ENCODE assay signal across 14 cellular contexts in genomic region chr15:74530771-74531143, GRCh38. TPM values are rescaled to one million over a fixed set of nuclear protein-coding genes. Genes with fewer than 3 reads are reported as not detected.
DNase-seq lines count a peak whose midpoint lies in the region; ATAC-seq, FAIRE-seq and TF ChIP-seq lines count a peak whose summit lies in the region.
"Had no signal": no experiment of that assay in that cellular context is flagged by ENCODE, and none has a peak within 500 bp of the region (broad histone marks: within the 10 kb centered on the region; RNA-seq: fewer than 3 reads in every experiment).

No MANE protein-coding gene starts in this region.

- SMC1A ChIA-PET in GM12878 (lab: Charles Lee; ENCODE audit: uncharacterized antibody, unreplicated experiment), result interaction anchor here (1.8 kb wide), 1 partner anchor 10 kb away, joined by 10 read pairs; the partner anchor contains the start of gene ARID3B

- H3K36me3 ChIP-seq in KMS-11 (ENCODE audit: insufficient read depth), result no peaks in the 10 kb centered on the region
- H3K36me3 ChIP-seq in GM12878 (ENCODE audit: control insufficient read depth in 2 of 2, insufficient read depth in 2 of 2, low read length in 1 of 2), result no peaks in the 10 kb centered on the region

- peaks cover 49% of the 10 kb centered on the region for H3K4me1 ChIP-seq in KMS-11 (ENCODE audit: low read depth, poor library complexity, severe bottlenecking)
- H3K4me1 ChIP-seq in GM12878 (ENCODE audit: control insufficient read depth, insufficient read depth, low read length), result peaks cover 4% of the 10 kb centered on the region; the same call in 1 of the 2 replicates

- no peaks in the 10 kb centered on the region for H3K79me2 ChIP-seq in KMS-11 (ENCODE audit: insufficient read depth, low read depth)
- no peaks in the 10 kb centered on the region for H3K79me2 ChIP-seq in GM12878 (ENCODE audit: control insufficient read depth, insufficient read depth, low read length)

- no peak overlapping the region for H3K9ac ChIP-seq in KMS-11
- H3K9ac ChIP-seq in GM12878 (ENCODE audit: control insufficient read depth, insufficient read depth, low read length), result no peak overlapping the region

- H3K4me3 ChIP-seq in KMS-11 (IDR thresholded peaks at IDR 0.05; ENCODE audit: insufficient read depth, low read depth, low read length) (no peak overlapping the region), GM12878 (no peak overlapping the region)

- TF ChIP-seq EP300 in GM12878 (IDR thresholded peaks at IDR 0.05; ENCODE audit: borderline replicate concordance in 1 of 2, control insufficient read depth in 1 of 2, low read depth in 2 of 2, low read length in 2 of 2), result no peak

- H3K27ac ChIP-seq in KMS-11, result peak overlapping the region; percentile 66
- no peak overlapping the region for H3K27ac ChIP-seq in GM12878 (ENCODE audit: control insufficient read depth, insufficient read depth)

- peak; percentile 16; the same call in 2 of the 3 replicates for ATAC-seq in GM12878
- no peak for ATAC-seq in activated CD4-positive, CD25-positive, alpha-beta regulatory T cell treated with anti-CD3 and anti-CD28 coated beads, Interleukin-2, amount 50 U/mL, for 24 hours

- POLR2A ChIA-PET in GM12878 (lab: Charles Lee), result interaction anchor here (1.0 to 1.1 kb wide), 2 partner anchors 10 to 15 kb away, joined by 4 to 5 read pairs; partner anchors contain the start of gene ARID3B

- peak overlapping the region; percentile 83 for H3K4me2 ChIP-seq in KMS-11
- H3K4me2 ChIP-seq in GM12878 (ENCODE audit: control insufficient read depth, insufficient read depth), result no peak overlapping the region

- in situ Hi-C loops in GM12878 (cut with MboI), result no loop called here

- FAIRE-seq in GM12878 (lab: Jason Lieb, UNC), result no peak

- no peak for TF ChIP-seq CTCF in KMS-11 (conservative IDR thresholded peaks at IDR 0.05; ENCODE audit: low read depth, low read length)
- no peak for TF ChIP-seq CTCF in GM12878 (IDR thresholded peaks at IDR 0.05 in 2 of 3, conservative IDR thresholded peaks at IDR 0.05 in 1 of 3; ENCODE audit: control insufficient read depth in 2 of 3, extremely low read depth in 1 of 3, insufficient read depth in 1 of 3, low read depth in 3 of 3, low read length in 3 of 3)

- RAD21 ChIA-PET in GM12878 (lab: Charles Lee; ENCODE audit: unreplicated experiment), result no interaction called here

- CTCF ChIA-PET in GM12878 (lab: Yijun Ruan, JAX), result interaction anchor here (2.4 kb wide), 1 partner anchor 18 kb away, joined by 5 read pairs; no protein-coding TSS in a partner anchor

- H4K20me1 ChIP-seq in KMS-11 (ENCODE audit: insufficient read depth) (no peaks in the 10 kb centered on the region), GM12878 (ENCODE audit: control insufficient read depth, insufficient read depth) (no peaks in the 10 kb centered on the region)

- no peak for TF ChIP-seq RAD21 in GM12878 (IDR thresholded peaks at IDR 0.05; ENCODE audit: insufficient read depth, low read depth, low read length)

- intact Hi-C loops in GM12878 (cut with micrococcal nuclease; ENCODE audit: unreplicated experiment), result no loop called here

- no peak for TF ChIP-seq POLR2A in GM12878 (IDR thresholded peaks at IDR 0.05; ENCODE audit: low read depth, low read length)

- H2AFZ ChIP-seq in KMS-11 (ENCODE audit: low read depth) (no peak overlapping the region), GM12878 (ENCODE audit: control insufficient read depth, low read depth, low read length) (no peak overlapping the region)

- no peaks in the 10 kb centered on the region for H3K9me3 ChIP-seq in GM12878 (replicated peaks; ENCODE audit: control insufficient read depth, insufficient read depth, low read length)

- no TSS peak for BruUV-seq in GM12878 (replicated peaks; lab: Mats Ljungman, UMichigan)

- DNase-seq in DMS 273 (lab: John Stamatoyannopoulos, UW; ENCODE audit: unreplicated experiment) (peak; percentile 84), GM12878 (ENCODE audit: low read depth, low spot score) (no peak), islet precursor cell (peak; percentile 58), midbrain (lab: John Stamatoyannopoulos, UW) (no peak)
- no peak for DNase-seq in activated effector memory CD4-positive, alpha-beta T cell treated with Interleukin-2 at 50 U/mL for 16 hours
- no peak for DNase-seq in activated CD8-positive, alpha-beta memory T cell treated with anti-CD3 and anti-CD28 coated beads for 24 hours
- DNase-seq: activated CD4-positive, alpha-beta T cell treated with anti-CD3 and anti-CD28 coated beads, Interleukin-2, amount 50 U/mL, for 48 hours; activated T-cell treated with anti-CD3 and anti-CD28 coated beads, Interleukin-2, amount 50 U/mL, for 1 hour; CD4-positive, alpha-beta T cell; NCI-H2029; NCI-H748 treated with DMSO at 0.1 percent for 48 hours; stimulated activated CD4-positive, alpha-beta T cell treated with anti-CD3 and anti-CD28 coated beads, Interleukin-4, amount 100 ng/mL, for 1 hour had no signal

- 92% methylated on average over 2 of the region's 2 CpGs for WGBS in GM12878 (ENCODE audit: insufficient coverage, insufficient replicate concordance, low lambda C conversion rate, missing lambda C conversion rate)

- no peaks in the 10 kb centered on the region for H3K27me3 ChIP-seq in KMS-11 (ENCODE audit: insufficient read depth, low read depth)
- no peaks in the 10 kb centered on the region for H3K27me3 ChIP-seq in GM12878 (replicated peaks in 1 of 2; ENCODE audit: control insufficient read depth in 2 of 2, insufficient read depth in 2 of 2, low read length in 1 of 2)

TF ChIP-seq in GM12878, 131 proteins besides CTCF, POLR2A, EP300 and RAD21 (continues in another document):
- TF ChIP-seq NR2F1 (conservative IDR thresholded peaks at IDR 0.05) (no peak), TBL1XR1 (IDR thresholded peaks at IDR 0.05; ENCODE audit: low read depth, low read length) (no peak), ZBTB11 (CRISPR knock-in tag; IDR thresholded peaks at IDR 0.05) (no peak), ZBED1 (IDR thresholded peaks at IDR 0.05; ENCODE audit: borderline replicate concordance) (no peak), NFYA (IDR thresholded peaks at IDR 0.05; ENCODE audit: borderline replicate concordance, low read depth, low read length) (no peak), JUND (IDR thresholded peaks at IDR 0.05; ENCODE audit: low read depth, low read length) (no peak), PKNOX1 (IDR thresholded peaks at IDR 0.05) (no peak), USF2 (IDR thresholded peaks at IDR 0.05; ENCODE audit: borderline replicate concordance, low read depth, low read length) (no peak)

RNA-seq across cellular contexts. Expression of gene ARID3B, which starts 10.3 kb away (rescaled TPM):
- total RNA-seq in GM12878 (2013; cell fraction: nucleolus; rRNA removed), result 84.5 and 96.1 TPM in 2 replicates
- total RNA-seq in GM12878 (2014; rRNA removed) (16.0 and 18.6 TPM in 2 replicates), GM12878 (2014; rRNA removed; fragmentation: Illumina TruSeq; extraction: Trizol) (14.6 and 15.0 TPM in 2 replicates), GM12878 (2021) (29.3 and 32.8 TPM in 2 replicates)
- 10.9 TPM for polyA plus RNA-seq in GM12878 (2011; ENCODE audit: low read depth)
- polyA plus RNA-seq in GM12878 (2011; rRNA removed) (13.5 and 25.2 TPM in 2 replicates), GM12878 (2014; fragmentation: Illumina TruSeq; extraction: Trizol) (20.1 and 22.7 TPM in 2 replicates), GM12878 (2014; fragmentation: Nextera tagmentation; extraction: Ambion mirVana) (1 to 10 TPM; 1.1 to 1.8 TPM), GM12878 (2014; rRNA removed) (33.4 and 38.7 TPM in 2 replicates), GM12878 (2016; fragmentation: Nextera tagmentation; extraction: Ambion mirVana) (10 to 100 TPM; 33.0 to 33.4 TPM)
- 25.6 and 29.9 TPM in 2 replicates for polyA plus RNA-seq in GM12878 (2011; cell fraction: cytosol; rRNA removed)
- 63.4 and 63.6 TPM in 2 replicates for polyA plus RNA-seq in GM12878 (2011; cell fraction: nucleus; rRNA removed)
- 19.4 and 25.4 TPM in 2 replicates for polyA plus RNA-seq in GM12878 (2012)
- 24.9 and 41.5 TPM in 2 replicates for polyA minus RNA-seq in GM12878 (2011; rRNA and poly(A)+ RNA removed)
- polyA minus RNA-seq in GM12878 (2011; cell fraction: cytosol; rRNA and poly(A)+ RNA removed), result 11.7 and 12.0 TPM in 2 replicates
- polyA minus RNA-seq in GM12878 (2011; cell fraction: nucleus; rRNA and poly(A)+ RNA removed), result 21.8 and 35.0 TPM in 2 replicates

Comparison
In these comparisons a context has a peak if more than half of its experiments do, and no peak if none do; other contexts are left out.
1. DNase-seq: peak in DMS 273 (single experiment) and islet precursor cell (single experiment); none in GM12878 (single experiment), midbrain (single experiment), activated effector memory CD4-positive, alpha-beta T cell treated with Interleukin-2 at 50 U/mL for 16 hours (single experiment) and activated CD8-positive, alpha-beta memory T cell treated with anti-CD3 and anti-CD28 coated beads for 24 hours (single experiment).